Comparison of ENCODE assay signal across 27 cellular contexts in genomic region chr1:8324176-8324810, GRCh38.
"Had no signal": no experiment of that assay in that cellular context is flagged by ENCODE, and none has a peak within 500 bp of the region (broad histone marks: within the 10 kb centered on the region; RNA-seq: fewer than 3 reads in every experiment).

No MANE protein-coding gene starts in this region.

- H3K36me3 Mint-ChIP-seq: immature natural killer cell; natural killer cell treated with Interleukin-12 subunit alpha and Interleukin-12 subunit beta and Interleukin-15 and Interleukin-18, amount 100 ng/mL, for 72 hours had no signal

- H3K27ac ChIP-seq: breast epithelium, gastroesophageal sphincter, right lobe of liver, stomach, tibial nerve had no signal

- H3K4me1 ChIP-seq: breast epithelium, right lobe of liver, stomach, tibial nerve had no signal

- H3K9me3 Mint-ChIP-seq: activated CD4-positive, alpha-beta memory T cell treated with anti-CD3 and anti-CD28 coated beads, Interleukin-2, amount 10 ng/mL, durations not matched to agents 7 days and 5 days; activated T-cell treated with anti-CD3 and anti-CD28 coated beads, Interleukin-2, amount 50 U/mL, for 24 hours; central memory CD8-positive, alpha-beta T cell had no signal

- H3K36me3 ChIP-seq: breast epithelium, right lobe of liver had no signal

- H3K4me3 ChIP-seq: breast epithelium, gastroesophageal sphincter, lung, mucosa of descending colon, right lobe of liver, stomach, tibial nerve had no signal

- H3K27me3 Mint-ChIP-seq: activated T-helper 17 cell treated with anti-CD3 and anti-CD28 coated beads, Interleukin-2, amount 50 U/mL, for 72 hours; central memory CD8-positive, alpha-beta T cell had no signal

- H3K9me3 ChIP-seq: breast epithelium, gastroesophageal sphincter, mucosa of descending colon, right lobe of liver, stomach, tibial nerve had no signal

- H3K27ac Mint-ChIP-seq: activated CD4-positive, alpha-beta memory T cell treated with anti-CD3 and anti-CD28 coated beads, Interleukin-2, amount 10 ng/mL, durations not matched to agents 7 days and 5 days; activated CD4-positive, alpha-beta T cell treated with anti-CD3 and anti-CD28 coated beads, Interleukin-2, amount 10 ng/mL, durations not matched to agents 7 days and 5 days; activated T-cell treated with anti-CD3 and anti-CD28 coated beads, Interleukin-2, amount 50 U/mL, for 24 hours; activated T-helper 17 cell treated with anti-CD3 and anti-CD28 coated beads, Interleukin-2, amount 50 U/mL, for 72 hours; immature natural killer cell; natural killer cell treated with Interleukin-12 subunit alpha and Interleukin-12 subunit beta and Interleukin-15 and Interleukin-18, amount 100 ng/mL, for 72 hours; stimulated activated naive B cell treated with anti-CD40 and anti-IgM and Interleukin-4, amounts not matched to agents 10 μg/mL and 1 μg/mL and 100 μg/mL, for 72 hours had no signal

- H3K4me1 Mint-ChIP-seq: activated CD4-positive, alpha-beta memory T cell treated with anti-CD3 and anti-CD28 coated beads, Interleukin-2, amount 10 ng/mL, durations not matched to agents 7 days and 5 days; activated CD4-positive, alpha-beta T cell treated with anti-CD3 and anti-CD28 coated beads, Interleukin-2, amount 10 ng/mL, durations not matched to agents 7 days and 5 days; central memory CD8-positive, alpha-beta T cell; stimulated activated naive B cell treated with anti-CD40 and anti-IgM and Interleukin-4, amounts not matched to agents 10 μg/mL and 1 μg/mL and 100 μg/mL, for 72 hours had no signal

- ATAC-seq: activated T-helper 17 cell treated with anti-CD3 and anti-CD28 coated beads, Interleukin-2, amount 50 U/mL, for 72 hours; mucosa of descending colon; stimulated activated naive B cell treated with anti-CD40 and anti-IgM and Interleukin-4, amounts not matched to agents 10 μg/mL and 1 μg/mL and 100 μg/mL, for 72 hours had no signal

- H3K4me3 Mint-ChIP-seq: activated CD4-positive, alpha-beta memory T cell treated with anti-CD3 and anti-CD28 coated beads, Interleukin-2, amount 10 ng/mL, durations not matched to agents 7 days and 5 days; activated CD4-positive, alpha-beta T cell treated with anti-CD3 and anti-CD28 coated beads, Interleukin-2, amount 10 ng/mL, durations not matched to agents 7 days and 5 days; activated T-cell treated with anti-CD3 and anti-CD28 coated beads, Interleukin-2, amount 50 U/mL, for 24 hours; activated T-helper 17 cell treated with anti-CD3 and anti-CD28 coated beads, Interleukin-2, amount 50 U/mL, for 72 hours; central memory CD8-positive, alpha-beta T cell; immature natural killer cell; natural killer cell treated with Interleukin-12 subunit alpha and Interleukin-12 subunit beta and Interleukin-15 and Interleukin-18, amount 100 ng/mL, for 72 hours; stimulated activated naive B cell treated with anti-CD40 and anti-IgM and Interleukin-4, amounts not matched to agents 10 μg/mL and 1 μg/mL and 100 μg/mL, for 72 hours had no signal

- DNase-seq: activated CD4-positive, alpha-beta memory T cell treated with anti-CD3 and anti-CD28 coated beads, Interleukin-2, amount 10 ng/mL, durations not matched to agents 7 days and 5 days; activated CD4-positive, alpha-beta T cell treated with anti-CD3 and anti-CD28 coated beads for 1 hour; activated CD4-positive, alpha-beta T cell treated with anti-CD3 and anti-CD28 coated beads, Interleukin-2, amount 10 ng/mL, durations not matched to agents 7 days and 5 days; activated CD8-positive, alpha-beta memory T cell treated with anti-CD3 and anti-CD28 coated beads, Interleukin-2, amount 50 U/mL, for 48 hours; activated gamma-delta T cell treated with Interleukin-2 at 50 U/mL for 16 hours; activated naive CD4-positive, alpha-beta T cell treated with anti-CD3 and anti-CD28 coated beads, Interleukin-2, amount 50 U/mL, for 16 hours; activated T-cell treated with anti-CD3 and anti-CD28 coated beads, Interleukin-2, amount 50 U/mL, for 24 hours; amniotic stem cell; effector CD8-positive, alpha-beta T cell; hypothalamus; immature natural killer cell; kidney; mucosa of descending colon; right lobe of liver; stimulated activated CD4-positive, alpha-beta T cell treated with anti-CD3 and anti-CD28 coated beads, Interleukin-1b, Interleukin-23, amount 100 ng/mL, for 48 hours; stimulated activated CD4-positive, alpha-beta T cell treated with anti-CD3 and anti-CD28 coated beads, Interleukin-4, amount 100 ng/mL, for 4 hours; stimulated activated CD8-positive, alpha-beta memory T cell treated with anti-CD3 and anti-CD28 coated beads, Interleukin-4, amount 100 ng/mL, for 48 hours; stimulated activated naive B cell treated with anti-CD40 and anti-IgM and Interleukin-4, amounts not matched to agents 10 μg/mL and 1 μg/mL and 100 μg/mL, for 72 hours; stomach; T-helper 2 cell had no signal

- H3K27me3 ChIP-seq: breast epithelium, gastroesophageal sphincter, right lobe of liver, tibial nerve had no signal
